8 cellular contexts compared by ENCODE assay signal in genomic region chr5:139561655-139562451, GRCh38. TPM values are rescaled to one million over a fixed set of nuclear protein-coding genes. Genes with fewer than 3 reads are reported as not detected.
A peak's percentile ranks its signal among the peaks of the same experiment; 100 is the strongest.
DNase-seq lines count a peak whose midpoint lies in the region; ATAC-seq and TF ChIP-seq lines count a peak whose summit lies in the region.

No MANE protein-coding gene starts in this region.

- H3K4me1 ChIP-seq in ovary (ENCODE audit: insufficient read depth) (peaks cover 12% of the 10 kb centered on the region), vagina (peaks cover 54% of the 10 kb centered on the region)

- CTCF ChIA-PET in activated naive CD4-positive, alpha-beta T cell treated with anti-CD3 and anti-CD28 coated beads, Interleukin-2, amount 10 ng/mL, durations not matched to agents 7 days and 5 days (lab: Charles Lee): interaction anchor here (0.6 to 1.7 kb wide), 4 partner anchors 13 to 170 kb away, joined by 3 to 7 read pairs (median 4); no protein-coding TSS in a partner anchor

- H3K4me3 ChIP-seq in ovary: peak overlapping the region; percentile 94
- H3K4me3 ChIP-seq in vagina: peak overlapping the region; percentile 78

- H3K4me3 Mint-ChIP-seq in activated naive CD4-positive, alpha-beta T cell treated with anti-CD3 and anti-CD28 coated beads, Interleukin-2, amount 10 ng/mL, durations not matched to agents 7 days and 5 days: peak overlapping the region; percentile 98

- no peak for TF ChIP-seq POLR2A in ovary (IDR thresholded peaks at IDR 0.05)
- TF ChIP-seq POLR2A in vagina (IDR thresholded peaks at IDR 0.05): no peak

- H3K27me3 Mint-ChIP-seq in activated naive CD4-positive, alpha-beta T cell treated with anti-CD3 and anti-CD28 coated beads, Interleukin-2, amount 10 ng/mL, durations not matched to agents 7 days and 5 days: no peaks in the 10 kb centered on the region

- H3K27me3 ChIP-seq in ovary: no peaks in the 10 kb centered on the region
- H3K27me3 ChIP-seq in vagina: no peaks in the 10 kb centered on the region

- intact Hi-C loops in Right ventricle myocardium inferior (cut with DNase I): loop anchor here (2.0 kb wide), 1 partner anchor 43 kb away; no protein-coding TSS in a partner anchor
- intact Hi-C loops in ovary (cut with DNase I): no loop called here
- intact Hi-C loops in vagina (cut with DNase I): no loop called here

- no peaks in the 10 kb centered on the region for H3K9me3 ChIP-seq in ovary
- H3K9me3 ChIP-seq in vagina: no peaks in the 10 kb centered on the region

- H3K4me1 Mint-ChIP-seq in activated naive CD4-positive, alpha-beta T cell treated with anti-CD3 and anti-CD28 coated beads, Interleukin-2, amount 10 ng/mL, durations not matched to agents 7 days and 5 days: peaks cover 43% of the 10 kb centered on the region

- WGBS in ovary, 3 donors: 0 to 1% (median 0%) methylated on average over 36 to 57 of the region's 57 CpGs

- H3K36me3 ChIP-seq in ovary (no peaks in the 10 kb centered on the region), vagina (no peaks in the 10 kb centered on the region)

- TF ChIP-seq EP300 in ovary (IDR thresholded peaks at IDR 0.05): no peak

- peak; percentile 25 for DNase-seq in activated CD4-positive, alpha-beta T cell treated with anti-CD3 and anti-CD28 coated beads for 1 hour
- no peak for DNase-seq in activated CD4-positive, alpha-beta T cell treated with anti-CD3 and anti-CD28 coated beads, Interleukin-2, amount 50 U/mL, for 1 hour
- DNase-seq in NOMO-1 treated with dmso at 0.1 percent for 144 hours (lab: John Stamatoyannopoulos, UW; ENCODE audit: unreplicated experiment) (peak; percentile 37), Right ventricle myocardium inferior (ENCODE audit: missing footprints) (peak; percentile 80), ovary (peak in 3 of 5 donors; percentile 59 to 73 (median 66)), vagina (ENCODE audit: extremely low spot score in 2 of 2) (peak in 1 of 2 donors; percentile 89)
- DNase-seq in activated naive CD4-positive, alpha-beta T cell treated with anti-CD3 and anti-CD28 coated beads, Interleukin-2, amount 10 ng/mL, durations not matched to agents 7 days and 5 days: peak; percentile 73

- no peak for TF ChIP-seq CTCF in ovary (IDR thresholded peaks at IDR 0.05)
- TF ChIP-seq CTCF in vagina (IDR thresholded peaks at IDR 0.05): no peak

- peaks cover 34% of the 10 kb centered on the region for H3K36me3 Mint-ChIP-seq in activated naive CD4-positive, alpha-beta T cell treated with anti-CD3 and anti-CD28 coated beads, Interleukin-2, amount 10 ng/mL, durations not matched to agents 7 days and 5 days

- peak; percentile 22 for ATAC-seq in HG02973 (IDR thresholded peaks at IDR 0.05; ENCODE audit: unreplicated experiment)
- peak; percentile 40 for ATAC-seq in Right ventricle myocardium inferior

- no peaks in the 10 kb centered on the region for H3K9me3 Mint-ChIP-seq in activated naive CD4-positive, alpha-beta T cell treated with anti-CD3 and anti-CD28 coated beads, Interleukin-2, amount 10 ng/mL, durations not matched to agents 7 days and 5 days

- H3K27ac Mint-ChIP-seq in activated naive CD4-positive, alpha-beta T cell treated with anti-CD3 and anti-CD28 coated beads, Interleukin-2, amount 10 ng/mL, durations not matched to agents 7 days and 5 days: peak overlapping the region; percentile 99

- peak overlapping the region; percentile 71 to 87 for H3K27ac ChIP-seq in ovary
- H3K27ac ChIP-seq in vagina: peak overlapping the region; percentile 93

RNA-seq across cellular contexts. Expression of gene UBE2D2, which starts 0.7 kb away (rescaled TPM):
- total RNA-seq in Right ventricle myocardium inferior (116 TPM), ovary (100 to 1,000 TPM in 4 of 7 donors, 10 to 100 TPM in 3; 66.8 to 144 (median 117) TPM), vagina (57.5 TPM)
- polyA plus RNA-seq in ovary: 100 to 1,000 TPM in 1 of 2 donors, 10 to 100 TPM in 1; 79.7 to 230 TPM
